Comparison of ENCODE assay signal across 8 cellular contexts in the genomic region with DNA sequence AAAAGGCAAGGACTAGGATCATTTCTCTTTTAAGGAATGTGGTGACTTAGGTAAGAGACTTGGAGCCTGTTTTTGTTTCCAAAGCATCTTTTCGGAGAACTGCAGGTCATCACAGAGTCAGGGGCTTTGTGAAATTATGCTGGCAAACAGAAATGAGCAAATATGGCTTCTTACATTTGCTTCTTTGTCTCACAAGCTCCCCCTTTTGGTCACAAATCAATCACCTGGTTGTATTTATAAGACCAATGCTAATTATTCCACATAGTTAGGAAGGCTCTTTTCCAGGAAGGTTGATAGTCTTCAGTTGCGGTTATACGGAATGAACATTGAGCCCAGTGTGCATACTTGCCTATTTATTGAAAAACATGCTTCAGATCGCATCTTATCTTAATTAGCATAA. TPM values are rescaled to one million over a fixed set of nuclear protein-coding genes. Genes with fewer than 3 reads are reported as not detected.
DNase-seq lines count a peak whose midpoint lies in the region; ATAC-seq and TF ChIP-seq lines count a peak whose summit lies in the region.

No MANE protein-coding gene starts in this region.

- POLR2A ChIA-PET in Panc1 (lab: Charles Lee), result no interaction called here

- CTCF ChIA-PET in Panc1 (lab: Charles Lee), result interaction anchor here (0.8 to 1.0 kb wide), 2 partner anchors 94 to 128 kb away, joined by 3 to 4 read pairs; no protein-coding TSS in a partner anchor

- H3K4me3 Mint-ChIP-seq in T-helper 17 cell, result no peak overlapping the region

- H3K9me3 ChIP-seq in HAP-1 (no peaks in the 10 kb centered on the region), Panc1 (ENCODE audit: control insufficient read depth, insufficient read depth, low read depth, low read length) (no peaks in the 10 kb centered on the region), T-helper 17 cell (ENCODE audit: control insufficient read depth, low read length, poor library complexity, severe bottlenecking) (no peaks in the 10 kb centered on the region)

- H3K4me1 ChIP-seq in HAP-1 (no peaks in the 10 kb centered on the region), Panc1 (ENCODE audit: control insufficient read depth, insufficient read depth, low read length) (no peaks in the 10 kb centered on the region)

- no peaks in the 10 kb centered on the region for H3K36me3 ChIP-seq in HAP-1 (replicated peaks)
- no peaks in the 10 kb centered on the region for H3K36me3 ChIP-seq in Panc1 (ENCODE audit: control insufficient read depth, insufficient read depth, low read length)

- TF ChIP-seq CTCF in AG10803 (conservative IDR thresholded peaks at IDR 0.05; ENCODE audit: low read length) (peak; percentile 61), Panc1 (IDR thresholded peaks at IDR 0.05) (peak; percentile 69)

- H3K27me3 ChIP-seq in HAP-1 (ENCODE audit: low read depth), result no peaks in the 10 kb centered on the region
- H3K27me3 ChIP-seq in Panc1 (ENCODE audit: control insufficient read depth, insufficient read depth, low read length), result no peaks in the 10 kb centered on the region

- ATAC-seq in Panc1 (no peak), HG03457 (IDR thresholded peaks at IDR 0.05; ENCODE audit: unreplicated experiment) (no peak), T-helper 17 cell (no peak)

- no TSS peak for BruUV-seq in Panc1 (replicated peaks; lab: Mats Ljungman, UMichigan)

- no peak overlapping the region for H3K4me3 ChIP-seq in AG10803 (ENCODE audit: low read length)
- no peak overlapping the region for H3K4me3 ChIP-seq in HAP-1
- no peak overlapping the region for H3K4me3 ChIP-seq in Panc1 (ENCODE audit: low read depth in 2 of 2, low read length in 2 of 2)

- H3K27me3 Mint-ChIP-seq in T-helper 17 cell, result peaks cover 52% of the 10 kb centered on the region

- no peak overlapping the region for H3K27ac ChIP-seq in Panc1 (ENCODE audit: low read length)

- intact Hi-C loops in Panc1 (cut with micrococcal nuclease; ENCODE audit: unreplicated experiment), result no loop called here

- H3K36me3 Mint-ChIP-seq in T-helper 17 cell (ENCODE audit: low read depth), result no peaks in the 10 kb centered on the region

- no peak overlapping the region for H3K27ac Mint-ChIP-seq in T-helper 17 cell

- H3K4me1 Mint-ChIP-seq in T-helper 17 cell, result no peaks in the 10 kb centered on the region

- in situ Hi-C loops in HAP-1 (cut with MboI; ENCODE audit: low sequenced_read_pairs) (no loop called here), Panc1 (cut with HindIII; ENCODE audit: low pct_unique_long_range_greater_than_20kb, low sequenced_read_pairs) (no loop called here)

- peak; percentile 77 for DNase-seq in AG10803 (ENCODE audit: low read depth)
- peak; percentile 17 to 57 for DNase-seq in HAP-1 (ENCODE audit: low spot score in 2 of 2)
- DNase-seq in Panc1 (ENCODE audit: low read depth, low spot score), result no peak
- DNase-seq in glomerular endothelial cell (ENCODE audit: extremely low read depth, low read depth, low spot score), result peak; percentile 51
- DNase-seq in mesenteric fat pad (ENCODE audit: low spot score), result no peak
- DNase-seq in Ammon's horn (ENCODE audit: low spot score), result no peak
- DNase-seq in T-helper 17 cell, result no peak

RNA-seq across cellular contexts. Expression of a gene that starts 34.6 kb away (rescaled TPM):
- total RNA-seq in Panc1 (2021; ENCODE audit: unreplicated experiment) (6.6 TPM), glomerular endothelial cell (0.15 and 0.58 TPM in 2 replicates), mesenteric fat pad (6.5 TPM), T-helper 17 cell (1 to 10 TPM in 1 of 2 donors, under 1 TPM in 1; 0.94 to 2.6 TPM)
- polyA plus RNA-seq in Panc1 (2012; ENCODE audit: insufficient read length), result 2.0 TPM

RNA-seq across cellular contexts. Expression of a gene that starts 36.1 kb away (rescaled TPM):
- total RNA-seq in Panc1 (2021; ENCODE audit: unreplicated experiment) (not detected), glomerular endothelial cell (not detected in 2 replicates), mesenteric fat pad (0.58 TPM), T-helper 17 cell (not detected)
- polyA plus RNA-seq in Panc1 (2012; ENCODE audit: insufficient read length), result not detected

Comparison
In these comparisons a context has a peak if more than half of its experiments do, and no peak if none do; other contexts are left out.
1. DNase-seq: peak in AG10803 (single experiment), HAP-1 (2 of 2) and glomerular endothelial cell (single experiment); none in Panc1 (single experiment), mesenteric fat pad (single experiment), Ammon's horn (single experiment) and T-helper 17 cell (0 of 3).